ENCODE assay signal across 10 cellular contexts in the genomic region with DNA sequence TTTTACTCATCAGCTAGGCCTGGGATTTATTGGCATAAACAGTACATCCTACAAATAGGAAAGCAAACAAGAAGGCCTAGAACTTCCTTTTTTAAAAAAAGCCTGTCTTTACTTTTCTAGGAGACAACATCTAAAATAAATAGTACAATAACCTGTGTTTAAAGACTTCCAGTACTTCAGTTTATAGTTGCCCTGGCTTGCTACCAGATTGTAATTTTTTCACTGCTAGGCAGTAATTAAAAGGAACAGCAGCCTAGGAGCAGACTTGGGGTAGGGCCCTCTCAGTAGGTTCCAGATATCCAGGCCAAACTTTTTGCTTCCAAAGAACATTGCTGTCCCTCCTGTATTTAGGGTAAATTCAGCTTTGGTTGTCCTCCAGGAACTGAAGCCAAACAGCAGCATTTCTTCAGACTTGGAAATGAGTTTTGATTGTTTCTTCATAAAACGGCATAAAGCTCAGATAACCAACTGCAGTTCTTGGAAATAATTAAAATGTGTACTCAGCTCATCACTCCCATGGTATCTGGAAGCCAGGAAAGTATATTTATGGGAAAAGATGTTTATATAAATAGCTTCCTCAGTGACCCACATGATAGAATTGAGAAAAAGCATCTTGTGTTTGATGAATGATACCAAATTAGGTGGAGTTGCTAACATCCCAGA.
DNase-seq lines count a peak whose midpoint lies in the region; ATAC-seq and TF ChIP-seq lines count a peak whose summit lies in the region.
"Had no signal": no experiment of that assay in that cellular context is flagged by ENCODE, and none has a peak within 500 bp of the region (broad histone marks: within the 10 kb centered on the region; RNA-seq: fewer than 3 reads in every experiment).

No MANE protein-coding gene starts in this region.

- no peaks in the 10 kb centered on the region for H3K36me3 Mint-ChIP-seq in chondrocyte (ENCODE audit: low read depth)

- H3K27ac ChIP-seq in substantia nigra (ENCODE audit: low read depth, low read length, poor library complexity, severe bottlenecking): no peak overlapping the region

- H3K27me3 Mint-ChIP-seq in chondrocyte (ENCODE audit: low read depth): no peaks in the 10 kb centered on the region

- H3K4me3 Mint-ChIP-seq in chondrocyte (ENCODE audit: unreplicated experiment): no peak overlapping the region

- no peaks in the 10 kb centered on the region for H3K9me3 Mint-ChIP-seq in chondrocyte (ENCODE audit: low read depth)

- H3K4me1 Mint-ChIP-seq in chondrocyte (ENCODE audit: low read depth): peaks cover 28% of the 10 kb centered on the region

- ATAC-seq in GM21723 (IDR thresholded peaks at IDR 0.05; ENCODE audit: unreplicated experiment): no peak

- TF ChIP-seq CTCF in chondrocyte (IDR thresholded peaks at IDR 0.05): no peak

- peak overlapping the region; percentile 90 for H3K27ac Mint-ChIP-seq in chondrocyte (ENCODE audit: unreplicated experiment)

- DNase-seq in NCI-H1105 treated with DMSO at 0.1 percent for 48 hours (lab: John Stamatoyannopoulos, UW) (peak; percentile 24), NCI-H1105 (lab: John Stamatoyannopoulos, UW) (no peak), chondrocyte (ENCODE audit: low spot score) (no peak), medulla oblongata (ENCODE audit: extremely low spot score) (peak; percentile 42), ureter (ENCODE audit: low spot score) (peak; percentile 53), substantia nigra (lab: John Stamatoyannopoulos, UW) (no peak)
- no peak for DNase-seq in stimulated activated CD4-positive, alpha-beta T cell treated with anti-CD3 and anti-CD28 coated beads, Interleukin-12 subunit alpha, Interleukin-12 subunit beta, amount 100 ng/mL, for 4 hours
- DNase-seq: activated CD4-positive, CD25-positive, alpha-beta regulatory T cell treated with anti-CD3 and anti-CD28 coated beads, Interleukin-2, amount 50 U/mL, for 72 hours; MM.1S had no signal

Comparison
In these comparisons a context has a peak if more than half of its experiments do, and no peak if none do; other contexts are left out.
1. DNase-seq: peak in NCI-H1105 treated with DMSO at 0.1 percent for 48 hours (single experiment), medulla oblongata (single experiment) and ureter (single experiment); none in NCI-H1105 (single experiment), chondrocyte (single experiment), stimulated activated CD4-positive, alpha-beta T cell treated with anti-CD3 and anti-CD28 coated beads, Interleukin-12 subunit alpha, Interleukin-12 subunit beta, amount 100 ng/mL, for 4 hours (single experiment) and substantia nigra (0 of 49).